ENCODE assay signal across 2 cellular contexts in genomic region chr6:53737746-53738145, GRCh38.
TF ChIP-seq lines count a peak whose summit lies in the region.

No MANE protein-coding gene starts in this region.

TF ChIP-seq in HCT116, 20 proteins besides CTCF, POLR2A, EP300 and RAD21:
- no peak for TF ChIP-seq CBX3 (IDR thresholded peaks at IDR 0.05; ENCODE audit: low read depth)
- no peak for TF ChIP-seq TCF7L2 (IDR thresholded peaks at IDR 0.05; ENCODE audit: borderline replicate concordance, extremely low read depth, insufficient read depth, insufficient read length)
- no peak for TF ChIP-seq ZNF274 (IDR thresholded peaks at IDR 0.05; ENCODE audit: low read depth, low read length)
- TF ChIP-seq REST (IDR thresholded peaks at IDR 0.05; ENCODE audit: low read depth) = no peak

TF ChIP-seq in GM12878, 131 proteins besides CTCF, POLR2A, EP300 and RAD21:
- TF ChIP-seq SMAD1 (IDR thresholded peaks at IDR 0.05; ENCODE audit: low read depth, partially characterized antibody) = no peak
- no peak for TF ChIP-seq KDM1A (IDR thresholded peaks at IDR 0.05; ENCODE audit: borderline replicate concordance)
- TF ChIP-seq RB1 (IDR thresholded peaks at IDR 0.05; ENCODE audit: borderline replicate concordance) = no peak
- TF ChIP-seq CREB1 (IDR thresholded peaks at IDR 0.05; ENCODE audit: low read depth) = no peak
- no peak for TF ChIP-seq IKZF2 (IDR thresholded peaks at IDR 0.05)
- no peak for TF ChIP-seq RBBP5 (conservative IDR thresholded peaks at IDR 0.05)
- no peak for TF ChIP-seq ZNF592 (IDR thresholded peaks at IDR 0.05)
- no peak for TF ChIP-seq ESRRA (IDR thresholded peaks at IDR 0.05; ENCODE audit: low read length)
- no peak for TF ChIP-seq TAF1 (IDR thresholded peaks at IDR 0.05; ENCODE audit: borderline replicate concordance, low read depth, low read length)
- TF ChIP-seq YBX1 (IDR thresholded peaks at IDR 0.05) = no peak
- TF ChIP-seq ZSCAN29 (IDR thresholded peaks at IDR 0.05) = no peak
